ENCODE assay signal across 29 cellular contexts in the genomic region with DNA sequence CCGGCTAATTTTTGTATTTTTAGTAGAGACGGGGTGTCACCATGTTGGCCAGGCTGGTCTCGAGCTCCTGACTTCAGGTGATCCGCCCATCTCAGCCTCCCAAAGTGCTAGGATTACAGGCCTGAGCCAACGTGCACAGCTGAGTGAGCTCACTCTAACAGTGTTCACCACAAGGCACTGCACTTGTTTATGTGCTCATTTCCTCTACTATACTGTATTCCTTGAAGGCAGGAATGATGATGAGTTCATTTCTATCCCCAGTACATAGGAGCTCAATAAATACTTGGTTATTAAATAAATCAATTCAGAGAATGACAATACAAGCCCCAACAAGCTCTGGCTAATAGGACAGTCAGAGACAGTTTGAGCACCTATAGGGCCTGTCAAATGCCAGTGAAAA. TPM values are rescaled to one million over a fixed set of nuclear protein-coding genes. Genes with fewer than 3 reads are reported as not detected.
"Had no signal": no experiment of that assay in that cellular context is flagged by ENCODE, and none has a peak within 500 bp of the region (broad histone marks: within the 10 kb centered on the region; RNA-seq: fewer than 3 reads in every experiment).

No MANE protein-coding gene starts in this region.

- DNase-seq: effector CD8-positive, alpha-beta T cell; immature natural killer cell; kidney; left cardiac atrium; left ventricle myocardium inferior; lower lobe of right lung; mesenchymal stem cell; midbrain; nucleus accumbens; ovary; sigmoid colon; stimulated activated CD4-positive, alpha-beta T cell treated with anti-CD3 and anti-CD28 coated beads, Interleukin-2, amount 100 ng/mL, for 24 hours; stimulated activated CD4-positive, alpha-beta T cell treated with anti-CD3 and anti-CD28 coated beads, Interleukin-4, amount 100 ng/mL, for 4 hours; stimulated activated naive B cell treated with anti-CD40 and anti-IgM and Interleukin-4, amounts not matched to agents 10 μg/mL and 1 μg/mL and 100 μg/mL, for 72 hours; stomach; substantia nigra; transverse colon had no signal

- H3K27ac ChIP-seq: coronary artery, esophagus muscularis mucosa, gastroesophageal sphincter, left ventricle myocardium inferior, lower lobe of right lung, neural progenitor cell, ovary, right atrium auricular region, sigmoid colon, skin epidermis, stomach, thoracic aorta, transverse colon had no signal

- H3K27ac Mint-ChIP-seq: immature natural killer cell; natural killer cell treated with Interleukin-12 subunit alpha and Interleukin-12 subunit beta and Interleukin-15 and Interleukin-18, amount 100 ng/mL, for 72 hours; neural progenitor cell; stimulated activated naive B cell treated with anti-CD40 and anti-IgM and Interleukin-4, amounts not matched to agents 10 μg/mL and 1 μg/mL and 100 μg/mL, for 72 hours had no signal

- H3K4me3 Mint-ChIP-seq: immature natural killer cell; natural killer cell treated with Interleukin-12 subunit alpha and Interleukin-12 subunit beta and Interleukin-15 and Interleukin-18, amount 100 ng/mL, for 72 hours; neural progenitor cell; stimulated activated naive B cell treated with anti-CD40 and anti-IgM and Interleukin-4, amounts not matched to agents 10 μg/mL and 1 μg/mL and 100 μg/mL, for 72 hours had no signal

- H3K4me1 Mint-ChIP-seq: immature natural killer cell, neural progenitor cell had no signal

- H3K27me3 Mint-ChIP-seq: natural killer cell treated with Interleukin-12 subunit alpha and Interleukin-12 subunit beta and Interleukin-15 and Interleukin-18, amount 100 ng/mL, for 72 hours; stimulated activated naive B cell treated with anti-CD40 and anti-IgM and Interleukin-4, amounts not matched to agents 10 μg/mL and 1 μg/mL and 100 μg/mL, for 72 hours had no signal

- H3K9me3 Mint-ChIP-seq: immature natural killer cell; natural killer cell treated with Interleukin-12 subunit alpha and Interleukin-12 subunit beta and Interleukin-15 and Interleukin-18, amount 100 ng/mL, for 72 hours; neural progenitor cell; stimulated activated naive B cell treated with anti-CD40 and anti-IgM and Interleukin-4, amounts not matched to agents 10 μg/mL and 1 μg/mL and 100 μg/mL, for 72 hours had no signal

RNA-seq across cellular contexts. Expression of gene THRSP, which starts 46.7 kb away (rescaled TPM):
- total RNA-seq: dermis microvascular lymphatic vessel endothelial cell; esophagus muscularis mucosa; fibroblast of villous mesenchyme; kidney; lower lobe of right lung; natural killer cell treated with Interleukin-12 subunit alpha and Interleukin-12 subunit beta and Interleukin-15 and Interleukin-18, amount 100 ng/mL, for 72 hours; posterior vena cava; transverse colon; ureter had no signal
